ENCODE assay signal across 9 cellular contexts in genomic region chr9:37097294-37097693, GRCh38.
"Had no signal": no experiment of that assay in that cellular context is flagged by ENCODE, and none has a peak within 500 bp of the region (broad histone marks: within the 10 kb centered on the region; RNA-seq: fewer than 3 reads in every experiment).

No MANE protein-coding gene starts in this region.

- H2AFZ ChIP-seq: GM23248 had no signal

- H3K27ac Mint-ChIP-seq: HFFc6 had no signal

- H3K9ac ChIP-seq: GM23248, KMS-11 had no signal

- DNase-seq: GM23248, GOT3, H7, HFFc6, IMR-90, KBM-7 had no signal

- H3K4me2 ChIP-seq: KMS-11 had no signal

- H3K9me3 Mint-ChIP-seq: HFFc6 had no signal

- H3K36me3 ChIP-seq: HAP-1 had no signal

- H3K27ac ChIP-seq: GM23248, HL-60, KMS-11 had no signal

- H3K4me3 ChIP-seq: GM23248, HAP-1 had no signal

- H3K9me3 ChIP-seq: HAP-1 had no signal

- H3K4me3 Mint-ChIP-seq: HFFc6 had no signal
